8 cellular contexts compared by ENCODE assay signal in the genomic region with DNA sequence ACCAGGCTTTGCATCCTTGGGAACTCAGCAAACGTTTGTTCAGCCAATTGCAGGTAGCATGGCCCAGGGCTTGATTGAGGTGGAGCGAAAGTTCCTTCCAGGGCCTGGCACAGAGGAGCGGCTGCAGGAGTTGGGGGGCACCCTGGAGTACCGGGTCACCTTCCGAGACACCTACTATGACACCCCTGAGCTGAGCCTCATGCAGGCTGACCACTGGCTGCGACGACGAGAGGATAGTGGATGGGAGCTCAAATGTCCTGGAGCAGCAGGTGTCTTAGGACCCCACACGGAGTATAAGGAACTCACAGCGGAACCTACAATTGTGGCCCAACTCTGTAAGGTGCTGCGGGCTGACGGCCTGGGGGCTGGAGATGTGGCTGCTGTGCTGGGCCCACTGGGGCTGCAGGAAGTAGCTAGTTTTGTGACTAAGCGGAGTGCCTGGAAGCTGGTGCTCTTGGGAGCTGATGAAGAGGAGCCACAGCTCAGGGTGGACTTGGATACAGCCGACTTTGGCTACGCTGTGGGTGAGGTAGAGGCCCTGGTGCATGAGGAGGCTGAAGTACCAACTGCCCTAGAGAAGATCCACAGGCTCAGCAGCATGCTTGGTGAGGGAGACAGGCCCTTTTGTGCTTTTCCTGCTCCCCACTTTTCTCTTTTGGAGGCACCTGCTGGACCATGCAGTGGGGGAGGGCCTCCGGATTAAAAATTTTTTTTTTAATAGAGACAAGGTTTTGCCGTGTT. TPM values are rescaled to one million over a fixed set of nuclear protein-coding genes. Genes with fewer than 3 reads are reported as not detected.
DNase-seq lines count a peak whose midpoint lies in the region; ATAC-seq, FAIRE-seq and TF ChIP-seq lines count a peak whose summit lies in the region.

No MANE protein-coding gene starts in this region.

- ATAC-seq in GM21737 (IDR thresholded peaks at IDR 0.05; ENCODE audit: unreplicated experiment), result no peak

- no peaks in the 10 kb centered on the region for H3K27me3 Mint-ChIP-seq in osteocyte (ENCODE audit: unreplicated experiment)

- no peak for FAIRE-seq in GM19239 (lab: Jason Lieb, UNC)

- H3K36me3 ChIP-seq in GM06990 (ENCODE audit: control insufficient read depth, insufficient read depth, low read length) (peaks cover 23% of the 10 kb centered on the region), endocrine pancreas (ENCODE audit: control insufficient read depth, insufficient read depth, low read length) (no peaks in the 10 kb centered on the region)

- H3K27me3 ChIP-seq in GM06990 (replicated peaks; ENCODE audit: control insufficient read depth, insufficient read depth, low read length) (no peaks in the 10 kb centered on the region), endocrine pancreas (ENCODE audit: control insufficient read depth, insufficient read depth, low read length) (no peaks in the 10 kb centered on the region)

- H3K9me3 ChIP-seq in endocrine pancreas (ENCODE audit: control insufficient read depth, low read length), result no peaks in the 10 kb centered on the region

- H3K4me1 Mint-ChIP-seq in osteocyte (ENCODE audit: unreplicated experiment), result peaks cover 25% of the 10 kb centered on the region

- peak overlapping the region; percentile 96 for H3K4me3 Mint-ChIP-seq in osteocyte (ENCODE audit: unreplicated experiment)

- H3K9ac ChIP-seq in endocrine pancreas (ENCODE audit: control insufficient read depth, insufficient read depth, low read length), result peak overlapping the region; percentile 81

- H3K27ac Mint-ChIP-seq in osteocyte (ENCODE audit: unreplicated experiment), result peak overlapping the region; percentile 95

- H3K4me1 ChIP-seq in endocrine pancreas (ENCODE audit: control insufficient read depth, insufficient read depth, low read length), result no peaks in the 10 kb centered on the region

- TF ChIP-seq CTCF in GM06990 (IDR thresholded peaks at IDR 0.05; ENCODE audit: insufficient read depth, low read length, poor library complexity, severe bottlenecking), result no peak
- TF ChIP-seq CTCF in osteocyte (IDR thresholded peaks at IDR 0.05), result no peak

- peak; percentile 46 for DNase-seq in GM06990 (ENCODE audit: extremely low read depth, insufficient read length)
- peak; percentile 23 for DNase-seq in NOMO-1 treated with dmso at 0.1 percent for 144 hours (lab: John Stamatoyannopoulos, UW; ENCODE audit: unreplicated experiment)
- DNase-seq in osteocyte (ENCODE audit: extremely low spot score, unreplicated experiment), result no peak
- DNase-seq in SW480 (ENCODE audit: low spot score), result no peak
- DNase-seq in effector CD4-positive, alpha-beta T cell, result no peak
- DNase-seq in GM19239 (ENCODE audit: insufficient read length, low spot score), result no peak

- H3K9me3 Mint-ChIP-seq in osteocyte (ENCODE audit: unreplicated experiment), result no peaks in the 10 kb centered on the region

- peaks cover 4% of the 10 kb centered on the region for H3K36me3 Mint-ChIP-seq in osteocyte (ENCODE audit: unreplicated experiment)

- H3K4me3 ChIP-seq in GM06990 (replicated peaks; ENCODE audit: low read depth, low read length) (peak overlapping the region; percentile 87), endocrine pancreas (ENCODE audit: control insufficient read depth, insufficient read depth, low read length) (peak overlapping the region; percentile 61)

RNA-seq across cellular contexts. Expression of gene THTPA, which starts 0.8 kb away (rescaled TPM):
- total RNA-seq in osteocyte, result 22.3 and 25.7 TPM in 2 replicates

RNA-seq across cellular contexts. Expression of gene ZFHX2, which starts 5.3 kb away (rescaled TPM):
- total RNA-seq in osteocyte, result 3.8 and 5.7 TPM in 2 replicates

RNA-seq across cellular contexts. Expression of gene AP1G2, which starts 10.7 kb away (rescaled TPM):
- 27.5 and 32.6 TPM in 2 replicates for total RNA-seq in osteocyte

RNA-seq across cellular contexts. Expression of gene JPH4, which starts 21.7 kb away (rescaled TPM):
- total RNA-seq in osteocyte, result not detected in 2 replicates

Comparison
In these comparisons a context has a peak if more than half of its experiments do, and no peak if none do; other contexts are left out.
1. DNase-seq: peak in GM06990 (single experiment) and NOMO-1 treated with dmso at 0.1 percent for 144 hours (single experiment); none in osteocyte (single experiment), SW480 (single experiment), effector CD4-positive, alpha-beta T cell (single experiment) and GM19239 (single experiment).